In the genomic region with DNA sequence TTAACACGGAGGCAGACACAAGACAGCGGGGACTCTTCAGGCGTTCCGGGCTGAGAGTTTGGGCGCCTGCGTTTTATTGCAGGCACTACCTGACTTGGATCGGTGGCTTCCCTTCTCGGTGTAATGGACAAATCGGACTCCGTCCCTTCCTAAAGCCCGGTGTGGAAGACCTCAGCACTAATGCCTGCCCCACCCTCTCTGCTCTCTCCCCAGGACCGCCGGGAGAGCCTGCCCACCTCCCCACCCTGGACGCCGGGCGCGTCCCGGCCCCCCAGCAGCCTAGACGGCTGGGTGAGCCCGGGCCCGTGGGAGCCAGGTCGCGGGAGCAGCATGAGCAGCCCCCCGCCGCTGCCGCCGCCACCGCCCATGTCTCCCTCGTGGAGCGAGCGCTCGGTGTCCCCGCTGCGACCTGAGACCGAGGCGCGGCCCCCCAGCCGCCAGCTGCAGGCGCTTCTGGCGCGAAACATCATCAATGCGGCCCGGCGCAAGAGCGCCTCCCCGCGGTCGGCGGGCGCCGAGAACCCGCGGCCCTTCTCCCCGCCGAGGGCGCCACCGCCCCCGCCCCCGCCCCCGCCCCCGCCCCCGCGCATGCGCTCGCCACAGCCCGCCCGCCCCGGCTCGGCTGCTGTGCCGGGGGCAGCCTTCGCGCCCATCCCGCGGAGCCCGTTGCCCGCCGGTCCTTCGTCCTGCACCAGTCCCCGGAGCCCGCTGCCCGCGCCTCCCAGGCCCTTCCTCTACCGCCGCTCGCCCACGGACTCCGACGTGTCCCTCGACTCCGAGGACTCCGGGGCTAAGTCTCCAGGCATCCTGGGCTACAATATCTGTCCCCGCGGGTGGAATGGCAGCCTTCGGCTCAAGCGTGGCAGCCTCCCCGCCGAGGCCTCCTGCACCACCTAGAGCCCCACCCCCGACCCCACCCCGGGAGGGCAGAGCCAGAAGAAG, we compare ENCODE assay signal across 1 cellular context.
TF ChIP-seq lines count a peak whose summit lies in the region.

No MANE protein-coding gene starts in this region.

TF ChIP-seq in HepG2, 621 proteins besides CTCF, POLR2A, EP300 and RAD21 (continued from another document and continues in another):
- TF ChIP-seq, protein P1, sequence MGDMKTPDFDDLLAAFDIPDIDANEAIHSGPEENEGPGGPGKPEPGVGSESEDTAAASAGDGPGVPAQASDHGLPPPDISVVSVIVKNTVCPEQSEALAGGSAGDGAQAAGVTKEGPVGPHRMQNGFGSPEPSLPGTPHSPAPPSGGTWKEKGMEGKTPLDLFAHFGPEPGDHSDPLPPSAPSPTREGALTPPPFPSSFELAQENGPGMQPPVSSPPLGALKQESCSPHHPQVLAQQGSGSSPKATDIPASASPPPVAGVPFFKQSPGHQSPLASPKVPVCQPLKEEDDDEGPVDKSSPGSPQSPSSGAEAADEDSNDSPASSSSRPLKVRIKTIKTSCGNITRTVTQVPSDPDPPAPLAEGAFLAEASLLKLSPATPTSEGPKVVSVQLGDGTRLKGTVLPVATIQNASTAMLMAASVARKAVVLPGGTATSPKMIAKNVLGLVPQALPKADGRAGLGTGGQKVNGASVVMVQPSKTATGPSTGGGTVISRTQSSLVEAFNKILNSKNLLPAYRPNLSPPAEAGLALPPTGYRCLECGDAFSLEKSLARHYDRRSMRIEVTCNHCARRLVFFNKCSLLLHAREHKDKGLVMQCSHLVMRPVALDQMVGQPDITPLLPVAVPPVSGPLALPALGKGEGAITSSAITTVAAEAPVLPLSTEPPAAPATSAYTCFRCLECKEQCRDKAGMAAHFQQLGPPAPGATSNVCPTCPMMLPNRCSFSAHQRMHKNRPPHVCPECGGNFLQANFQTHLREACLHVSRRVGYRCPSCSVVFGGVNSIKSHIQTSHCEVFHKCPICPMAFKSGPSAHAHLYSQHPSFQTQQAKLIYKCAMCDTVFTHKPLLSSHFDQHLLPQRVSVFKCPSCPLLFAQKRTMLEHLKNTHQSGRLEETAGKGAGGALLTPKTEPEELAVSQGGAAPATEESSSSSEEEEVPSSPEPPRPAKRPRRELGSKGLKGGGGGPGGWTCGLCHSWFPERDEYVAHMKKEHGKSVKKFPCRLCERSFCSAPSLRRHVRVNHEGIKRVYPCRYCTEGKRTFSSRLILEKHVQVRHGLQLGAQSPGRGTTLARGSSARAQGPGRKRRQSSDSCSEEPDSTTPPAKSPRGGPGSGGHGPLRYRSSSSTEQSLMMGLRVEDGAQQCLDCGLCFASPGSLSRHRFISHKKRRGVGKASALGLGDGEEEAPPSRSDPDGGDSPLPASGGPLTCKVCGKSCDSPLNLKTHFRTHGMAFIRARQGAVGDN (CRISPR knock-in tag; IDR thresholded peaks at IDR 0.05): peak; percentile 76
- TF ChIP-seq, protein P2, sequence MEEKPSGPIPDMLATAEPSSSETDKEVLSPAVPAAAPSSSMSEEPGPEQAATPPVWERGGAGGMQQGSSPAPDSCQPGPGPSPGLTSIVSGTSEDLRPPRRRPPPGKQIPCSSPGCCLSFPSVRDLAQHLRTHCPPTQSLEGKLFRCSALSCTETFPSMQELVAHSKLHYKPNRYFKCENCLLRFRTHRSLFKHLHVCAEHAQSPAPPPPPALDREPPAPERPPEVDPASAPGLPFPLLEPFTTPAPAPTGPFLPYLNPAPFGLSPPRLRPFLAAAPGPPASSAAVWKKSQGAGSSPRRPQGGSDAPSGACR (CRISPR knock-in tag; IDR thresholded peaks at IDR 0.05): no peak
- 0 out of 2 replicates have a peak, but pooled peaks have one; percentile 25 for TF ChIP-seq GATAD1 (CRISPR knock-in tag; IDR thresholded peaks at IDR 0.05)
- TF ChIP-seq ZNF891 (CRISPR knock-in tag; IDR thresholded peaks at IDR 0.05): peak; percentile 36; the same call in 1 of the 2 replicates
- no peak for TF ChIP-seq CHD2 (IDR thresholded peaks at IDR 0.05; ENCODE audit: low read depth, low read length)
- peak; percentile 33; the same call in 1 of the 2 replicates for TF ChIP-seq DNMT1 (CRISPR knock-in tag; IDR thresholded peaks at IDR 0.05)
- peak; percentile 70; the same call in 1 of the 2 replicates for TF ChIP-seq ZFP82 (CRISPR knock-in tag; IDR thresholded peaks at IDR 0.05; ENCODE audit: borderline replicate concordance)
- TF ChIP-seq HMGA1 (CRISPR knock-in tag; conservative IDR thresholded peaks at IDR 0.05): no peak
- TF ChIP-seq CENPT (CRISPR knock-in tag; IDR thresholded peaks at IDR 0.05; ENCODE audit: low read depth): no peak
- TF ChIP-seq, protein P3, sequence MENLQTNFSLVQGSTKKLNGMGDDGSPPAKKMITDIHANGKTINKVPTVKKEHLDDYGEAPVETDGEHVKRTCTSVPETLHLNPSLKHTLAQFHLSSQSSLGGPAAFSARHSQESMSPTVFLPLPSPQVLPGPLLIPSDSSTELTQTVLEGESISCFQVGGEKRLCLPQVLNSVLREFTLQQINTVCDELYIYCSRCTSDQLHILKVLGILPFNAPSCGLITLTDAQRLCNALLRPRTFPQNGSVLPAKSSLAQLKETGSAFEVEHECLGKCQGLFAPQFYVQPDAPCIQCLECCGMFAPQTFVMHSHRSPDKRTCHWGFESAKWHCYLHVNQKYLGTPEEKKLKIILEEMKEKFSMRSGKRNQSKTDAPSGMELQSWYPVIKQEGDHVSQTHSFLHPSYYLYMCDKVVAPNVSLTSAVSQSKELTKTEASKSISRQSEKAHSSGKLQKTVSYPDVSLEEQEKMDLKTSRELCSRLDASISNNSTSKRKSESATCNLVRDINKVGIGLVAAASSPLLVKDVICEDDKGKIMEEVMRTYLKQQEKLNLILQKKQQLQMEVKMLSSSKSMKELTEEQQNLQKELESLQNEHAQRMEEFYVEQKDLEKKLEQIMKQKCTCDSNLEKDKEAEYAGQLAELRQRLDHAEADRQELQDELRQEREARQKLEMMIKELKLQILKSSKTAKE (CRISPR knock-in tag; IDR thresholded peaks at IDR 0.05; ENCODE audit: borderline replicate concordance): no peak
- TF ChIP-seq, protein P4, sequence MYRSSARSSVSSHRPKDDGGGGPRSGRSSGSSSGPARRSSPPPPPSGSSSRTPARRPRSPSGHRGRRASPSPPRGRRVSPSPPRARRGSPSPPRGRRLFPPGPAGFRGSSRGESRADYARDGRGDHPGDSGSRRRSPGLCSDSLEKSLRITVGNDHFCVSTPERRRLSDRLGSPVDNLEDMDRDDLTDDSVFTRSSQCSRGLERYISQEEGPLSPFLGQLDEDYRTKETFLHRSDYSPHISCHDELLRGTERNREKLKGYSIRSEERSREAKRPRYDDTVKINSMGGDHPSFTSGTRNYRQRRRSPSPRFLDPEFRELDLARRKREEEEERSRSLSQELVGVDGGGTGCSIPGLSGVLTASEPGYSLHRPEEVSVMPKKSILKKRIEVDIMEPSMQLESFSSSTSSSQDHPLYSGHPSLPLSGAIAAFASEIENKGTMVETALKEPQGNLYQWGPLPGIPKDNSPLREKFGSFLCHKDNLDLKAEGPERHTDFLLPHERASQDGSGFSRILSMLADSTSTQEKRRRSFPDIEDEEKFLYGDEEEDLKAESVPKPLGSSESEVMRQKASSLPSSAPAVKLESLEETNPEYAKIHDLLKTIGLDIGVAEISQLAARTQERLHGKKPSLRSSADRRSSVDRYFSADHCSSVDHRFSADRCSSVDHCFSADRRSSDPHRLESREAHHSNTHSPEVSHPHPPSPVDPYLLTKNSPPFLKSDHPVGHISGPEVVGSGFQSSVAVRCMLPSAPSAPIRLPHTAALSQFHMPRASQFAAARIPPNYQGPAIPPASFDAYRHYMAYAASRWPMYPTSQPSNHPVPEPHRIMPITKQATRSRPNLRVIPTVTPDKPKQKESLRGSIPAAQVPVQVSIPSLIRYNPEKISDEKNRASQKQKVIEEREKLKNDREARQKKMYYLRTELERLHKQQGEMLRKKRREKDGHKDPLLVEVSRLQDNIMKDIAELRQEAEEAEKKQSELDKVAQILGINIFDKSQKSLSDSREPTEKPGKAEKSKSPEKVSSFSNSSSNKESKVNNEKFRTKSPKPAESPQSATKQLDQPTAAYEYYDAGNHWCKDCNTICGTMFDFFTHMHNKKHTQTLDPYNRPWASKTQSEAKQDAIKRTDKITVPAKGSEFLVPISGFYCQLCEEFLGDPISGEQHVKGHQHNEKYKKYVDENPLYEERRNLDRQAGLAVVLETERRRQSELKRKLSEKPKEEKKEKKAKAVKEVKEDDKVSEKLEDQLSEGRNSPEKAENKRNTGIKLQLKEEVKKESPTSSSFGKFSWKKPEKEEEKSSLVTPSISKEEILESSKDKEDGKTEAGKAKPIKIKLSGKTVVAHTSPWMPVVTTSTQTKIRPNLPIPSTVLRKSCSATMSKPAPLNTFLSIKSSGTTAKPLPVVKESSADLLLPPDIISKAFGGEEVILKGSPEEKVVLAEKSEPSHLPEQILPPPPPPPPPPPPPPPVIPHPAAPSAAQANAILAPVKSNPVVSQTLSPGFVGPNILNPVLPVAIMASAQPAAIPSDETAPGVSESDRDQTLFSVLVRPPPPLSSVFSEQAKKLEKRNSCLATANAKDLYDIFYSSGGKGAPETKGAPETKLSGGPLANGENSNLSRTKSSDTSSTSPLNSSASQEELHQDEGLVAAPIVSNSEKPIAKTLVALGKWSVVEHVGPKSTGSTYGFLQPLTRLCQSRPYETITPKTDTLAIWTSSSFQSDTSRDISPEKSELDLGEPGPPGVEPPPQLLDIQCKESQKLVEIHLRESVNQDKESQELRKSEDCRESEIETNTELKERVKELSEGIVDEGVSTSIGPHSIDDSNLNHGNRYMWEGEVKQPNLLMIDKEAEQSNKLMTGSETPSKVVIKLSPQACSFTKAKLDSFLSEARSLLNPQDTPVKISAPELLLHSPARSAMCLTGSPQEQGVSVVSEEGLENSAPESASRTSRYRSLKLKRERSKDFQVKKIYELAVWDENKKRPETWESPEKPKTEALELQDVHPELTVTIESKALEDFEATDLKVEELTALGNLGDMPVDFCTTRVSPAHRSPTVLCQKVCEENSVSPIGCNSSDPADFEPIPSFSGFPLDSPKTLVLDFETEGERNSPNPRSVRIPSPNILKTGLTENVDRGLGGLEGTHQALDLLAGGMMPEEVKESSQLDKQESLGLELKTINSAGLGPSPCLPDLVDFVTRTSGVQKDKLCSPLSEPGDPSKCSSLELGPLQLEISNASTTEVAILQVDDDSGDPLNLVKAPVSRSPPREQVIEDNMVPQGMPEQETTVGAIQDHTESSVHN (CRISPR knock-in tag; IDR thresholded peaks at IDR 0.05): no peak
- 0 out of 2 replicates have a peak, but pooled peaks have one; percentile 48 for TF ChIP-seq ZNF205 (CRISPR knock-in tag; IDR thresholded peaks at IDR 0.05)
- TF ChIP-seq STAG1 (CRISPR knock-in tag; IDR thresholded peaks at IDR 0.05): peak; percentile 80
- 0 out of 2 replicates have a peak, but pooled peaks have one; percentile 20 for TF ChIP-seq ZNF263 (CRISPR knock-in tag; IDR thresholded peaks at IDR 0.05)
- TF ChIP-seq MXD4 (CRISPR knock-in tag; IDR thresholded peaks at IDR 0.05): no peak
- TF ChIP-seq HOXD1 (CRISPR knock-in tag; IDR thresholded peaks at IDR 0.05): 0 out of 2 replicates have a peak, but pooled peaks have one; percentile 25
- TF ChIP-seq, protein P5, sequence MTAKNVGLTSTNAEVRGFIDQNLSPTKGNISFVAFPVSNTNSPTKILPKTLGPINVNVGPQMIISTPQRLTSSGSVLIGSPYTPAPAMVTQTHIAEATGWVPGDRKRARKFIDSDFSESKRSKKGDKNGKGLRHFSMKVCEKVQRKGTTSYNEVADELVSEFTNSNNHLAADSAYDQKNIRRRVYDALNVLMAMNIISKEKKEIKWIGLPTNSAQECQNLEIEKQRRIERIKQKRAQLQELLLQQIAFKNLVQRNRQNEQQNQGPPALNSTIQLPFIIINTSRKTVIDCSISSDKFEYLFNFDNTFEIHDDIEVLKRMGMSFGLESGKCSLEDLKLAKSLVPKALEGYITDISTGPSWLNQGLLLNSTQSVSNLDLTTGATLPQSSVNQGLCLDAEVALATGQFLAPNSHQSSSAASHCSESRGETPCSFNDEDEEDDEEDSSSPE (CRISPR knock-in tag; IDR thresholded peaks at IDR 0.05): peak; percentile 81
- TF ChIP-seq MAZ (IDR thresholded peaks at IDR 0.05; ENCODE audit: borderline replicate concordance, low read depth, low read length): peak; percentile 75
- peak; percentile 51; the same call in 1 of the 2 replicates for TF ChIP-seq MAZ (CRISPR knock-in tag; IDR thresholded peaks at IDR 0.05; ENCODE audit: low read depth)
- TF ChIP-seq, protein P6, sequence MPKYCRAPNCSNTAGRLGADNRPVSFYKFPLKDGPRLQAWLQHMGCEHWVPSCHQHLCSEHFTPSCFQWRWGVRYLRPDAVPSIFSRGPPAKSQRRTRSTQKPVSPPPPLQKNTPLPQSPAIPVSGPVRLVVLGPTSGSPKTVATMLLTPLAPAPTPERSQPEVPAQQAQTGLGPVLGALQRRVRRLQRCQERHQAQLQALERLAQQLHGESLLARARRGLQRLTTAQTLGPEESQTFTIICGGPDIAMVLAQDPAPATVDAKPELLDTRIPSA (CRISPR knock-in tag; IDR thresholded peaks at IDR 0.05; ENCODE audit: borderline replicate concordance): 0 out of 2 replicates have a peak, but pooled peaks have one; percentile 57
- TF ChIP-seq, protein P7, sequence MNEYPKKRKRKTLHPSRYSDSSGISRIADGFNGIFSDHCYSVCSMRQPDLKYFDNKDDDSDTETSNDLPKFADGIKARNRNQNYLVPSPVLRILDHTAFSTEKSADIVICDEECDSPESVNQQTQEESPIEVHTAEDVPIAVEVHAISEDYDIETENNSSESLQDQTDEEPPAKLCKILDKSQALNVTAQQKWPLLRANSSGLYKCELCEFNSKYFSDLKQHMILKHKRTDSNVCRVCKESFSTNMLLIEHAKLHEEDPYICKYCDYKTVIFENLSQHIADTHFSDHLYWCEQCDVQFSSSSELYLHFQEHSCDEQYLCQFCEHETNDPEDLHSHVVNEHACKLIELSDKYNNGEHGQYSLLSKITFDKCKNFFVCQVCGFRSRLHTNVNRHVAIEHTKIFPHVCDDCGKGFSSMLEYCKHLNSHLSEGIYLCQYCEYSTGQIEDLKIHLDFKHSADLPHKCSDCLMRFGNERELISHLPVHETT (CRISPR knock-in tag; conservative IDR thresholded peaks at IDR 0.05): 0 out of 2 replicates have a peak, but pooled peaks have one; percentile 35
- peak; percentile 31; the same call in 1 of the 2 replicates for TF ChIP-seq ZNF333 (CRISPR knock-in tag; IDR thresholded peaks at IDR 0.05; ENCODE audit: borderline replicate concordance)
- TF ChIP-seq WIZ (CRISPR knock-in tag; IDR thresholded peaks at IDR 0.05): no peak
- TF ChIP-seq, protein P8, sequence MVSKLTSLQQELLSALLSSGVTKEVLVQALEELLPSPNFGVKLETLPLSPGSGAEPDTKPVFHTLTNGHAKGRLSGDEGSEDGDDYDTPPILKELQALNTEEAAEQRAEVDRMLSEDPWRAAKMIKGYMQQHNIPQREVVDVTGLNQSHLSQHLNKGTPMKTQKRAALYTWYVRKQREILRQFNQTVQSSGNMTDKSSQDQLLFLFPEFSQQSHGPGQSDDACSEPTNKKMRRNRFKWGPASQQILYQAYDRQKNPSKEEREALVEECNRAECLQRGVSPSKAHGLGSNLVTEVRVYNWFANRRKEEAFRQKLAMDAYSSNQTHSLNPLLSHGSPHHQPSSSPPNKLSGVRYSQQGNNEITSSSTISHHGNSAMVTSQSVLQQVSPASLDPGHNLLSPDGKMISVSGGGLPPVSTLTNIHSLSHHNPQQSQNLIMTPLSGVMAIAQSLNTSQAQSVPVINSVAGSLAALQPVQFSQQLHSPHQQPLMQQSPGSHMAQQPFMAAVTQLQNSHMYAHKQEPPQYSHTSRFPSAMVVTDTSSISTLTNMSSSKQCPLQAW (CRISPR knock-in tag; IDR thresholded peaks at IDR 0.05): 0 out of 2 replicates have a peak, but pooled peaks have one; percentile 20
- TF ChIP-seq, protein P9, sequence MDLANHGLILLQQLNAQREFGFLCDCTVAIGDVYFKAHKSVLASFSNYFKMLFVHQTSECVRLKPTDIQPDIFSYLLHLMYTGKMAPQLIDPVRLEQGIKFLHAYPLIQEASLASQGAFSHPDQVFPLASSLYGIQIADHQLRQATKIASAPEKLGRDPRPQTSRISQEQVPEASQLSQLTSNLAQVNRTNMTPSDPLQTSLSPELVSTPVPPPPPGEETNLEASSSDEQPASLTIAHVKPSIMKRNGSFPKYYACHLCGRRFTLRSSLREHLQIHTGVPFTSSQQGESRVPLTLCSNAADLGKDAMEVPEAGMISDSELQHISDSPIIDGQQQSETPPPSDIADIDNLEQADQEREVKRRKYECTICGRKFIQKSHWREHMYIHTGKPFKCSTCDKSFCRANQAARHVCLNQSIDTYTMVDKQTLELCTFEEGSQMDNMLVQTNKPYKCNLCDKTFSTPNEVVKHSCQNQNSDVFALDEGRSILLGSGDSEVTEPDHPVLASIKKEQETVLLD (CRISPR knock-in tag; IDR thresholded peaks at IDR 0.05; ENCODE audit: low read depth): no peak
